8 cellular contexts compared by ENCODE assay signal in genomic region chr5:132736853-132737833, GRCh38. TPM values are rescaled to one million over a fixed set of nuclear protein-coding genes. Genes with fewer than 3 reads are reported as not detected.
A peak's percentile ranks its signal among the peaks of the same experiment; 100 is the strongest.
DNase-seq lines count a peak whose midpoint lies in the region; ATAC-seq and TF ChIP-seq lines count a peak whose summit lies in the region.

Gene KIF3A (minus strand): TSS chr5:132737546. CDS start chr5:132737419, 127 bp downstream.

- H3K36me3 ChIP-seq in left ventricle myocardium inferior (no peaks in the 10 kb centered on the region), urinary bladder (ENCODE audit: insufficient read depth) (no peaks in the 10 kb centered on the region)

- peak within 1 kb of the TSS; percentile 88 for H3K4me3 Mint-ChIP-seq in progenitor cell of endocrine pancreas (ENCODE audit: low read depth)

- peaks cover 1% of the 10 kb centered on the region for H3K36me3 Mint-ChIP-seq in progenitor cell of endocrine pancreas (ENCODE audit: insufficient read depth)

- peaks cover 18% of the 10 kb centered on the region for H3K27me3 Mint-ChIP-seq in progenitor cell of endocrine pancreas

- peak within 1 kb of the TSS; percentile 92 for H3K4me3 ChIP-seq in left ventricle myocardium inferior
- H3K4me3 ChIP-seq in urinary bladder (ENCODE audit: low read depth, low read length) = peak within 1 kb of the TSS; percentile 78

- H3K4me1 Mint-ChIP-seq in progenitor cell of endocrine pancreas (ENCODE audit: low read depth) = peaks cover 29% of the 10 kb centered on the region

- in situ Hi-C loops in GM13976 (cut with MboI; ENCODE audit: low sequenced_read_pairs, unreplicated experiment) = no loop called here

- H3K4me1 ChIP-seq in left ventricle myocardium inferior (peaks cover 20% of the 10 kb centered on the region), urinary bladder (ENCODE audit: insufficient read depth) (no peaks in the 10 kb centered on the region)

- 1% methylated on average over 81 of the region's 81 CpGs for WGBS in urinary bladder

- TF ChIP-seq CTCF in GM13976 (IDR thresholded peaks at IDR 0.05; ENCODE audit: borderline replicate concordance, control extremely low read depth, extremely low read depth, insufficient read depth, missing control alignments) = no peak
- TF ChIP-seq CTCF in left ventricle myocardium inferior (IDR thresholded peaks at IDR 0.05; ENCODE audit: borderline replicate concordance) = peak; percentile 52
- peak; percentile 18 for TF ChIP-seq CTCF in progenitor cell of endocrine pancreas (IDR thresholded peaks at IDR 0.05; ENCODE audit: unreplicated experiment)

- no peaks in the 10 kb centered on the region for H3K9me3 ChIP-seq in left ventricle myocardium inferior (replicated peaks)

- H3K9me3 Mint-ChIP-seq in progenitor cell of endocrine pancreas (ENCODE audit: low read depth) = no peaks in the 10 kb centered on the region

- intact Hi-C loops in T-helper 1 cell treated with Interleukin-12 subunit alpha and Interleukin-12 subunit beta and Interleukin-4 antibody, amounts not matched to agents 30 ng/mL and 1 ng/mL, for 36 hours (cut with micrococcal nuclease) = loop anchor here (1.0 to 5.0 kb wide), 16 partner anchors 9 to 1100 kb away; partner anchors contain the start of genes AFF4, GDF9, HSPA4 and RAD50
- intact Hi-C loops in left ventricle myocardium inferior (cut with micrococcal nuclease) = no loop called here

- H3K27ac ChIP-seq in left ventricle myocardium inferior (replicated peaks) = peak within 1 kb of the TSS; percentile 79
- H3K27ac ChIP-seq in urinary bladder (ENCODE audit: low read depth) = no peak within 1 kb of the TSS

- peaks cover 10% of the 10 kb centered on the region for H3K27me3 ChIP-seq in left ventricle myocardium inferior (ENCODE audit: low read depth)

- H3K27ac Mint-ChIP-seq in progenitor cell of endocrine pancreas = peak within 1 kb of the TSS; percentile 94

- DNase-seq in GM13976 (ENCODE audit: low spot score) (peak; percentile 100), NCI-H146 treated with DMSO at 0.1 percent for 48 hours (lab: John Stamatoyannopoulos, UW; ENCODE audit: unreplicated experiment) (peak; percentile 88), amniotic stem cell (lab: John Stamatoyannopoulos, UW) (peak; percentile 95), left ventricle myocardium inferior (peak; percentile 97), progenitor cell of endocrine pancreas (ENCODE audit: low spot score, unreplicated experiment) (peak; percentile 91)

- ATAC-seq in HG02870 (IDR thresholded peaks at IDR 0.05; ENCODE audit: unreplicated experiment) = peak; percentile 81

RNA-seq across cellular contexts. Expression of gene KIF3A, which starts in this region (rescaled TPM):
- 41.2 and 42.9 TPM in 2 replicates for total RNA-seq in T-helper 1 cell treated with Interleukin-12 subunit alpha and Interleukin-12 subunit beta and Interleukin-4 antibody, amounts not matched to agents 30 ng/mL and 1 ng/mL, for 36 hours
- total RNA-seq in left ventricle myocardium inferior = 11.9 TPM
- 33.1 and 33.6 TPM in 2 replicates for total RNA-seq in progenitor cell of endocrine pancreas
- 17.6 TPM for total RNA-seq in urinary bladder
- 3.4 TPM for polyA plus RNA-seq in urinary bladder
